1 cellular context compared by ENCODE assay signal in genomic region chr3:39086066-39086657, GRCh38.
A peak's percentile ranks its signal among the peaks of the same experiment; 100 is the strongest.
TF ChIP-seq lines count a peak whose summit lies in the region.

No MANE protein-coding gene starts in this region.

TF ChIP-seq in GM12878, 131 proteins besides CTCF, POLR2A, EP300 and RAD21:
- TF ChIP-seq HSF1 (IDR thresholded peaks at IDR 0.05; ENCODE audit: low read depth, low read length) (no peak), PAX5 (IDR thresholded peaks at IDR 0.05; ENCODE audit: borderline replicate concordance, low read depth, low read length) (peak; percentile 38; the same call in 1 of the 2 replicates), PML (IDR thresholded peaks at IDR 0.05; ENCODE audit: low read length) (no peak), SREBF2 (IDR thresholded peaks at IDR 0.05; ENCODE audit: low read length) (no peak), NFXL1 (IDR thresholded peaks at IDR 0.05; ENCODE audit: borderline replicate concordance) (no peak), ZSCAN29 (IDR thresholded peaks at IDR 0.05) (no peak), RBBP5 (conservative IDR thresholded peaks at IDR 0.05) (no peak), MLLT1 (IDR thresholded peaks at IDR 0.05) (no peak), ZBTB11 (CRISPR knock-in tag; IDR thresholded peaks at IDR 0.05) (no peak), ZBTB40 (IDR thresholded peaks at IDR 0.05; ENCODE audit: borderline replicate concordance) (no peak), POU2F2 (IDR thresholded peaks at IDR 0.05; ENCODE audit: borderline replicate concordance, low read depth, low read length) (peak; percentile 78; the same call in 1 of the 3 replicates), RCOR1 (conservative IDR thresholded peaks at IDR 0.05; ENCODE audit: low read depth, low read length) (no peak), RELB (IDR thresholded peaks at IDR 0.05; ENCODE audit: low read depth) (no peak), SP1 (IDR thresholded peaks at IDR 0.05; ENCODE audit: low read depth, low read length) (no peak), IRF5 (IDR thresholded peaks at IDR 0.05; ENCODE audit: borderline replicate concordance) (no peak), ZNF384 (IDR thresholded peaks at IDR 0.05; ENCODE audit: borderline replicate concordance, low read depth, low read length) (no peak), SUPT20H (IDR thresholded peaks at IDR 0.05; ENCODE audit: borderline replicate concordance, control insufficient read depth, low read depth, low read length) (no peak), FOXK2 (IDR thresholded peaks at IDR 0.05) (no peak), CUX1 (IDR thresholded peaks at IDR 0.05; ENCODE audit: insufficient replicate concordance, low read depth, low read length) (no peak), KAT2A (conservative IDR thresholded peaks at IDR 0.05; ENCODE audit: control insufficient read depth, low read depth, low read length) (no peak), SPI1 (IDR thresholded peaks at IDR 0.05; ENCODE audit: borderline replicate concordance, insufficient read depth, low read depth, low read length) (0 out of 2 replicates have a peak, but pooled peaks have one; percentile 15), GATAD2B (conservative IDR thresholded peaks at IDR 0.05; ENCODE audit: low read depth) (no peak), SREBF1 (IDR thresholded peaks at IDR 0.05; ENCODE audit: low read length) (no peak), ATF3 (IDR thresholded peaks at IDR 0.05; ENCODE audit: borderline replicate concordance, extremely low read depth, low read depth, low read length) (no peak), SMAD5 (IDR thresholded peaks at IDR 0.05; ENCODE audit: low read depth) (no peak)
